In genomic region chr1:18041685-18042355, GRCh38 we compare ENCODE assay signal across 2 cellular contexts.
TF ChIP-seq lines count a peak whose summit lies in the region.

No MANE protein-coding gene starts in this region.

TF ChIP-seq in HepG2, 621 proteins besides CTCF, POLR2A, EP300 and RAD21:
- TF ChIP-seq ESRRA (CRISPR knock-in tag; IDR thresholded peaks at IDR 0.05; ENCODE audit: low read depth) (no peak), MATR3 (CRISPR knock-in tag; IDR thresholded peaks at IDR 0.05) (no peak), JARID2 (CRISPR knock-in tag; IDR thresholded peaks at IDR 0.05; ENCODE audit: insufficient replicate concordance) (no peak), GTF3A (CRISPR knock-in tag; conservative IDR thresholded peaks at IDR 0.05) (no peak), GPN1 (CRISPR knock-in tag; IDR thresholded peaks at IDR 0.05; ENCODE audit: borderline replicate concordance) (no peak), HOXA5 (CRISPR knock-in tag; IDR thresholded peaks at IDR 0.05) (no peak), NR2C2 (CRISPR knock-in tag; IDR thresholded peaks at IDR 0.05; ENCODE audit: borderline replicate concordance) (no peak), PRDM15 (CRISPR knock-in tag; IDR thresholded peaks at IDR 0.05) (no peak), RFX5 (IDR thresholded peaks at IDR 0.05; ENCODE audit: low read depth, low read length) (no peak), DBP (CRISPR knock-in tag; IDR thresholded peaks at IDR 0.05; ENCODE audit: not compliant biosample characterization) (no peak), HOXD1 (CRISPR knock-in tag; IDR thresholded peaks at IDR 0.05) (no peak), FOXP1 (IDR thresholded peaks at IDR 0.05) (no peak), FOXP1 (CRISPR knock-in tag; IDR thresholded peaks at IDR 0.05) (no peak), ZNF678 (CRISPR knock-in tag; IDR thresholded peaks at IDR 0.05) (no peak), ADNP (CRISPR knock-in tag; IDR thresholded peaks at IDR 0.05) (no peak)
- TF ChIP-seq, protein P1, sequence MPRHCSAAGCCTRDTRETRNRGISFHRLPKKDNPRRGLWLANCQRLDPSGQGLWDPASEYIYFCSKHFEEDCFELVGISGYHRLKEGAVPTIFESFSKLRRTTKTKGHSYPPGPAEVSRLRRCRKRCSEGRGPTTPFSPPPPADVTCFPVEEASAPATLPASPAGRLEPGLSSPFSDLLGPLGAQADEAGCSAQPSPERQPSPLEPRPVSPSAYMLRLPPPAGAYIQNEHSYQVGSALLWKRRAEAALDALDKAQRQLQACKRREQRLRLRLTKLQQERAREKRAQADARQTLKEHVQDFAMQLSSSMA (CRISPR knock-in tag; IDR thresholded peaks at IDR 0.05): no peak

TF ChIP-seq in IMR-90, 13 proteins besides CTCF, POLR2A, EP300 and RAD21:
- TF ChIP-seq BHLHE40 (IDR thresholded peaks at IDR 0.05; ENCODE audit: low read depth, low read length): no peak
- TF ChIP-seq USF2 (IDR thresholded peaks at IDR 0.05; ENCODE audit: low read depth, low read length): no peak
- no peak for TF ChIP-seq RFX5 (IDR thresholded peaks at IDR 0.05; ENCODE audit: low read depth, low read length)
- TF ChIP-seq RCOR1 (IDR thresholded peaks at IDR 0.05; ENCODE audit: insufficient replicate concordance, low read length): no peak
- TF ChIP-seq MAFK (IDR thresholded peaks at IDR 0.05; ENCODE audit: low read depth, low read length): no peak
- no peak for TF ChIP-seq CHD1 (IDR thresholded peaks at IDR 0.05; ENCODE audit: low read depth, low read length)
- TF ChIP-seq ELK1 (IDR thresholded peaks at IDR 0.05; ENCODE audit: borderline replicate concordance, low read depth, low read length): no peak
- no peak for TF ChIP-seq SMC3 (IDR thresholded peaks at IDR 0.05; ENCODE audit: low read depth, low read length)
- no peak for TF ChIP-seq NFE2L2 (IDR thresholded peaks at IDR 0.05; ENCODE audit: low read depth, low read length)
- TF ChIP-seq CEBPB (IDR thresholded peaks at IDR 0.05; ENCODE audit: low read depth, low read length): no peak
- no peak for TF ChIP-seq FOS (IDR thresholded peaks at IDR 0.05; ENCODE audit: low read depth, low read length)
- TF ChIP-seq MAZ (IDR thresholded peaks at IDR 0.05; ENCODE audit: borderline replicate concordance, low read depth, low read length): no peak
- no peak for TF ChIP-seq MXI1 (IDR thresholded peaks at IDR 0.05; ENCODE audit: borderline replicate concordance, low read depth, low read length)
